In the genomic region with DNA sequence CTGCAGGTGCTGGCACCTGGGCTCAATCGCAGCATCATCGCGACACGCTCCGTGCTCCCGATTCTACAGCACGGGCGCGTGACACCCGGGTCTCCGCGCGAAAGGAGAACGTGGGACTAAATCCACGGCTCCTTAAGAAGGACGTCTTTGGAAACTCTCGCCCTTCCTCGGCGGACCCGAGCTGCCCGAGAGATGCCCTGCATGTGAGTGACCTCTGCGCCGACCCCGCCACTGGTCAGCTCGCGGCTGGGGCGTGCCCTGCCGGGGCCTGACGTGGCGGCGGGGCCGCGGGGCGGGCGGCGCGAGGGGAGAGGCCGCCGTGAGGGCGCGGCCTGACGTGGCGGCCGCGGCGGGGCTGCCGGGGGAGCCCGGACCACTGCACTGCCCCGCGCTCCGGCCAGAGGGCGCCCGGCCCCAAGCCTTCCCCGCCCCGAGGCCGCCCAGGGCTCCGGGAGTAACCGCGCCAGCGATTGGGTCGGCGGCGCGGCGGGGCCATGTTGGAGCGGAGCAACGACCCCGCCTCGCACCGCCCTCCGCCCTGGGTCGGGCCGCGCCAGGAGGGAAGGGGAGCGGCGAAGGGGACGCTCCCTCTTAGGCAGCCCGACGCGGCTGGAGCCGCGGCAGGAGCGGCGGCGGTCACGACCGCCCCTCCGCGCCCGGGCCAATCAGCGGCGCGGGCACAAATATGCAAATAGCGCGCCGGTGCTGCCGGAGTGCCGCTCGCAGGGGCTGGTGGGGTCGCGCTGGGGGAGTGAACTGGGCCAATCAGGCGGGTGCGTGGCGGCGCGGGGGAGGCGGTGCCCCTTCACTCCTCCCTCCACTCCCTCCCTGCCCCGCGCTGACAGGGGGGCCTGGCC, we compare ENCODE assay signal across 8 cellular contexts.
A peak's percentile ranks its signal among the peaks of the same experiment; 100 is the strongest.
DNase-seq lines count a peak whose midpoint lies in the region; ATAC-seq and TF ChIP-seq lines count a peak whose summit lies in the region.

No MANE protein-coding gene starts in this region.

- DNase-seq in AG09309 (ENCODE audit: low read depth), result peak; percentile 79
- DNase-seq in NCI-H2227 (lab: John Stamatoyannopoulos, UW; ENCODE audit: unreplicated experiment), result peak; percentile 95
- DNase-seq in WTC11 (ENCODE audit: low spot score), result peak; percentile 95
- peak; percentile 93 to 98 for DNase-seq in cardiac fibroblast (ENCODE audit: low read depth in 2 of 2)
- DNase-seq in iris pigment epithelial cell (ENCODE audit: low read depth), result peak; percentile 94
- peak; percentile 84 for DNase-seq in stimulated activated CD4-positive, alpha-beta T cell treated with anti-CD3 and anti-CD28 coated beads, Interleukin-12 subunit alpha, Interleukin-12 subunit beta, amount 100 ng/mL, for 24 hours (ENCODE audit: low read depth in 2 of 2)

- in situ Hi-C loops in GM18951 (cut with MboI; ENCODE audit: low sequenced_read_pairs, unreplicated experiment), result no loop called here

- H3K4me3 Mint-ChIP-seq in WTC11, result peak overlapping the region; percentile 90

- peaks cover 25% of the 10 kb centered on the region for H3K4me1 Mint-ChIP-seq in WTC11

- no peaks in the 10 kb centered on the region for H3K9me3 Mint-ChIP-seq in WTC11

- POLR2A ChIA-PET in WTC11 (lab: Charles Lee), result interaction anchor here (0.6 to 1.9 kb wide), 5 partner anchors 31 to 996 kb away, joined by 3 to 10 read pairs (median 4); a partner anchor contains a TSS

- CTCF ChIA-PET in WTC11 (lab: Charles Lee), result interaction anchor here (0.6 to 1.9 kb wide), 12 partner anchors 26 to 154 kb away, joined by 3 to 14 read pairs (median 5); a partner anchor contains a TSS

- peak; percentile 73 for TF ChIP-seq POLR2A in GM18951 (IDR thresholded peaks at IDR 0.05; ENCODE audit: extremely low read depth, insufficient read depth, insufficient read length)

- ATAC-seq in HG03175 (IDR thresholded peaks at IDR 0.05; ENCODE audit: unreplicated experiment), result peak; percentile 86
- peak; percentile 89 for ATAC-seq in WTC11

- TF ChIP-seq CTCF in AG09309 (IDR thresholded peaks at IDR 0.05; ENCODE audit: control insufficient read depth, insufficient read depth, low read depth, low read length, missing control alignments), result peak; percentile 52
- TF ChIP-seq CTCF in WTC11 (IDR thresholded peaks at IDR 0.05), result peak; percentile 40; the same call in 1 of the 2 replicates
- peak; percentile 27 for TF ChIP-seq CTCF in cardiac fibroblast (IDR thresholded peaks at IDR 0.05; ENCODE audit: low read depth, low read length)

- H3K27me3 Mint-ChIP-seq in WTC11 (ENCODE audit: low read depth), result peaks cover 2% of the 10 kb centered on the region; the same call in 1 of the 2 replicates

- H3K27ac Mint-ChIP-seq in WTC11, result peak overlapping the region; percentile 97

- no peaks in the 10 kb centered on the region for H3K36me3 Mint-ChIP-seq in WTC11

- peak overlapping the region; percentile 83 for H3K4me3 ChIP-seq in AG09309 (ENCODE audit: control insufficient read depth, low read depth, low read length)
- H3K4me3 ChIP-seq in cardiac fibroblast (replicated peaks in 1 of 2; ENCODE audit: low read depth in 2 of 2, low read length in 2 of 2), result peak overlapping the region; percentile 51 to 83

TF ChIP-seq in WTC11, 78 proteins besides CTCF, POLR2A, EP300 and RAD21 (continues in another document):
- TF ChIP-seq ZBTB21 (CRISPR knock-in tag; IDR thresholded peaks at IDR 0.05; ENCODE audit: borderline replicate concordance) (peak; percentile 75; the same call in 1 of the 2 replicates), TEAD1 (CRISPR knock-in tag; IDR thresholded peaks at IDR 0.05) (0 out of 2 replicates have a peak, but pooled peaks have one; percentile 24), ZNF232 (CRISPR knock-in tag; IDR thresholded peaks at IDR 0.05) (peak; percentile 55; the same call in 1 of the 2 replicates), JUN (CRISPR knock-in tag; IDR thresholded peaks at IDR 0.05) (no peak), ETV6 (CRISPR knock-in tag; IDR thresholded peaks at IDR 0.05) (peak; percentile 29; the same call in 1 of the 2 replicates), FOXK1 (CRISPR knock-in tag; IDR thresholded peaks at IDR 0.05) (peak; percentile 61; the same call in 1 of the 2 replicates), SP1 (CRISPR knock-in tag; conservative IDR thresholded peaks at IDR 0.05) (peak; percentile 68), ZNF416 (CRISPR knock-in tag; IDR thresholded peaks at IDR 0.05) (0 out of 2 replicates have a peak, but pooled peaks have one; percentile 11), ZNF121 (CRISPR knock-in tag; IDR thresholded peaks at IDR 0.05) (no peak), CREM (CRISPR knock-in tag; IDR thresholded peaks at IDR 0.05) (peak; percentile 39; the same call in 1 of the 2 replicates), ZNF219 (CRISPR knock-in tag; IDR thresholded peaks at IDR 0.05; ENCODE audit: borderline replicate concordance) (0 out of 2 replicates have a peak, but pooled peaks have one; percentile 36), TEAD4 (CRISPR knock-in tag; IDR thresholded peaks at IDR 0.05) (no peak), TP53 (CRISPR knock-in tag; IDR thresholded peaks at IDR 0.05) (0 out of 2 replicates have a peak, but pooled peaks have one; percentile 20), NFYB (CRISPR knock-in tag; conservative IDR thresholded peaks at IDR 0.05; ENCODE audit: low read depth) (peak; percentile 88)
- TF ChIP-seq, protein P1, sequence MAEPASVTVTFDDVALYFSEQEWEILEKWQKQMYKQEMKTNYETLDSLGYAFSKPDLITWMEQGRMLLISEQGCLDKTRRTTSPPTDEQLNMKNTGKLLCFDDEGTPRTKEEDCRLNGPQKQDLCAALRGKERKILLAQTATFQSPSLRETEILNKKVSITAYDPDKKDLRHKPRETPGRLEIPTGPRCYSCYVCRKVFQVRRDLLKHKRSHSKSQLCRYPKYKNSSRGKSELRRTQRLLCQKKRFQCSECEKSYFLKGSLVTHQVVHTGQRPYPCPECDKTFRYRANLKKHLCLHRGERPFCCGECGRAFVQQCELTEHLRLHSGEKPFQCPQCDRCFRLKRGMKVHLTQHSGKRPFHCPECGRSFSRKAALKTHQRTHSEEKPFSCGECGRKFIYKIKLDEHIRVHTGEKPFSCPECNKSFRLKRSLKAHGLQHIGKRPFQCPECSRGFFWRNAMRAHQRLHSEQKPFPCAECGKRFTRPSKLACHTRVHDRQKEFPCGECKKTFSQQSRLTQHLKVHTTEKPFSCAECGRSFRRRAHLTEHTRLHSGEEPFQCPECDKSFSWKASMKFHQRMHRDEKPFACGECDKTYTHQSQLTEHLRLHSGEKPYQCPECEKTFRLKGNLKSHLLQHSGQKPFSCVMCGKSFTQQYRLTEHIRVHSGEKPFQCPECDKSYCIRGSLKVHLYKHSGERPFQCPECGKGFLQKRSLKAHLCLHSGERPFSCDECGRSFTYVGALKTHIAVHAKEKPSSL (CRISPR knock-in tag; conservative IDR thresholded peaks at IDR 0.05), result no peak
- TF ChIP-seq, protein P2, sequence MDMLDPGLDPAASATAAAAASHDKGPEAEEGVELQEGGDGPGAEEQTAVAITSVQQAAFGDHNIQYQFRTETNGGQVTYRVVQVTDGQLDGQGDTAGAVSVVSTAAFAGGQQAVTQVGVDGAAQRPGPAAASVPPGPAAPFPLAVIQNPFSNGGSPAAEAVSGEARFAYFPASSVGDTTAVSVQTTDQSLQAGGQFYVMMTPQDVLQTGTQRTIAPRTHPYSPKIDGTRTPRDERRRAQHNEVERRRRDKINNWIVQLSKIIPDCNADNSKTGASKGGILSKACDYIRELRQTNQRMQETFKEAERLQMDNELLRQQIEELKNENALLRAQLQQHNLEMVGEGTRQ (CRISPR knock-in tag; IDR thresholded peaks at IDR 0.05), result 0 out of 2 replicates have a peak, but pooled peaks have one; percentile 48
- TF ChIP-seq, protein P3, sequence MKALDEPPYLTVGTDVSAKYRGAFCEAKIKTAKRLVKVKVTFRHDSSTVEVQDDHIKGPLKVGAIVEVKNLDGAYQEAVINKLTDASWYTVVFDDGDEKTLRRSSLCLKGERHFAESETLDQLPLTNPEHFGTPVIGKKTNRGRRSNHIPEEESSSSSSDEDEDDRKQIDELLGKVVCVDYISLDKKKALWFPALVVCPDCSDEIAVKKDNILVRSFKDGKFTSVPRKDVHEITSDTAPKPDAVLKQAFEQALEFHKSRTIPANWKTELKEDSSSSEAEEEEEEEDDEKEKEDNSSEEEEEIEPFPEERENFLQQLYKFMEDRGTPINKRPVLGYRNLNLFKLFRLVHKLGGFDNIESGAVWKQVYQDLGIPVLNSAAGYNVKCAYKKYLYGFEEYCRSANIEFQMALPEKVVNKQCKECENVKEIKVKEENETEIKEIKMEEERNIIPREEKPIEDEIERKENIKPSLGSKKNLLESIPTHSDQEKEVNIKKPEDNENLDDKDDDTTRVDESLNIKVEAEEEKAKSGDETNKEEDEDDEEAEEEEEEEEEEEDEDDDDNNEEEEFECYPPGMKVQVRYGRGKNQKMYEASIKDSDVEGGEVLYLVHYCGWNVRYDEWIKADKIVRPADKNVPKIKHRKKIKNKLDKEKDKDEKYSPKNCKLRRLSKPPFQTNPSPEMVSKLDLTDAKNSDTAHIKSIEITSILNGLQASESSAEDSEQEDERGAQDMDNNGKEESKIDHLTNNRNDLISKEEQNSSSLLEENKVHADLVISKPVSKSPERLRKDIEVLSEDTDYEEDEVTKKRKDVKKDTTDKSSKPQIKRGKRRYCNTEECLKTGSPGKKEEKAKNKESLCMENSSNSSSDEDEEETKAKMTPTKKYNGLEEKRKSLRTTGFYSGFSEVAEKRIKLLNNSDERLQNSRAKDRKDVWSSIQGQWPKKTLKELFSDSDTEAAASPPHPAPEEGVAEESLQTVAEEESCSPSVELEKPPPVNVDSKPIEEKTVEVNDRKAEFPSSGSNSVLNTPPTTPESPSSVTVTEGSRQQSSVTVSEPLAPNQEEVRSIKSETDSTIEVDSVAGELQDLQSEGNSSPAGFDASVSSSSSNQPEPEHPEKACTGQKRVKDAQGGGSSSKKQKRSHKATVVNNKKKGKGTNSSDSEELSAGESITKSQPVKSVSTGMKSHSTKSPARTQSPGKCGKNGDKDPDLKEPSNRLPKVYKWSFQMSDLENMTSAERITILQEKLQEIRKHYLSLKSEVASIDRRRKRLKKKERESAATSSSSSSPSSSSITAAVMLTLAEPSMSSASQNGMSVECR (CRISPR knock-in tag; IDR thresholded peaks at IDR 0.05; ENCODE audit: borderline replicate concordance), result no peak
- TF ChIP-seq, protein P4, sequence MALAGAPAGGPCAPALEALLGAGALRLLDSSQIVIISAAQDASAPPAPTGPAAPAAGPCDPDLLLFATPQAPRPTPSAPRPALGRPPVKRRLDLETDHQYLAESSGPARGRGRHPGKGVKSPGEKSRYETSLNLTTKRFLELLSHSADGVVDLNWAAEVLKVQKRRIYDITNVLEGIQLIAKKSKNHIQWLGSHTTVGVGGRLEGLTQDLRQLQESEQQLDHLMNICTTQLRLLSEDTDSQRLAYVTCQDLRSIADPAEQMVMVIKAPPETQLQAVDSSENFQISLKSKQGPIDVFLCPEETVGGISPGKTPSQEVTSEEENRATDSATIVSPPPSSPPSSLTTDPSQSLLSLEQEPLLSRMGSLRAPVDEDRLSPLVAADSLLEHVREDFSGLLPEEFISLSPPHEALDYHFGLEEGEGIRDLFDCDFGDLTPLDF (CRISPR knock-in tag; IDR thresholded peaks at IDR 0.05), result 0 out of 2 replicates have a peak, but pooled peaks have one; percentile 46

Comparison
In these comparisons a context has a peak if more than half of its experiments do, and no peak if none do; other contexts are left out.
1. Peak in every context shown above with its lines: DNase-seq, ATAC-seq and H3K4me3 ChIP-seq.